1 cellular context compared by ENCODE assay signal in the genomic region with DNA sequence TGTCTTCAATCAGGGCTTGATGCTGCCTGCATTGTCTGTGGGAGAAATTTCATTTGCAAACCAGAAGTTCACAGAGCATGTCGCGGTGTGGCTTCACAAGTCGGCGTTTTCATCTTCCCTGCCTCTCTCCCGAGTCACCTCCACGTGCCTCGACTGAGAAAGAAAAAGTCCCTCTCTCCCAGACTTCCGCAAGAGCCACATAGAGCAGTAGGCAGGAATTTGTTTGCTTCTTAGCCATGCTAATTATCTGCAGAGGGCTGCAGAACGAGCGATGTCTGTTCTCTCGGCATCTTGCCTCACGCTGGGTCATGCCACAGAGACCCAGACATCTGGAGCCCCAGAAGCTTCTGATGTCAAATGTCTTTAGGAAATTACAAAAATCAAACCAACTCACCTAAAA.
TF ChIP-seq lines count a peak whose summit lies in the region.

No MANE protein-coding gene starts in this region.

TF ChIP-seq in GM23338, 12 proteins besides CTCF, POLR2A, EP300 and RAD21 (continued from another document):
- TF ChIP-seq ZNF331 (CRISPR knock-in tag; IDR thresholded peaks at IDR 0.05; ENCODE audit: low read depth) = no peak
